In the genomic region with DNA sequence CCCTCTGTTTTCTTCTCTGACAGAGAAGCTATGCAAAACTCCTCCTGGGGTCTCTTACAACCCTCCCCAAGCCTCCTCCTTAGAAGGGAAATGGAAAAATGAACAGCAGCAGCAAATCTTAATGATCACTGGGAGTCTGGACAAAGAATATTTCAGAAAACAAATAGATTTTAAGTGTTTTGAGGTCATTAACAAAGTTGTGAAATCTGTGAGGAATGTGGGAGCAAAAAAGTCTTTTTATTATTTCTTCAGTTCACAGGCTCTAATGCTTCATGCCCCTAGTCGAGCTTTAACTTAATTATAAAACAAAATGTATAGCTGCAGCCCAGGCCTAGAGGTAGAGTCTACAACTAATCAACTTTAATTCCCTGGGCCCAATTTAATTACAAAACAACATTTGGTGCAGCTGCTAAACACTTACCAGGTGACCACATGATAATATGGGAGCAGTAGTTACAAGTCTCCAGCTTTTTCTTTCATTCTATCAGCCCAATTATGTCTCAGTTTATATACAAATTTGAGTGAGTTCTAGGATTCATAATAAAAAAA, we compare ENCODE assay signal across 21 cellular contexts.
DNase-seq lines count a peak whose midpoint lies in the region; ATAC-seq and TF ChIP-seq lines count a peak whose summit lies in the region.
"Had no signal": no experiment of that assay in that cellular context is flagged by ENCODE, and none has a peak within 500 bp of the region (broad histone marks: within the 10 kb centered on the region; RNA-seq: fewer than 3 reads in every experiment).

No MANE protein-coding gene starts in this region.

- H3K14ac ChIP-seq in mesenchymal stem cell (ENCODE audit: low read length in 2 of 2), result no peak overlapping the region

- H3K9me3 ChIP-seq in OCI-LY1 (ENCODE audit: low read length), result peaks cover 21% of the 10 kb centered on the region
- H3K9me3 ChIP-seq in mesenchymal stem cell (ENCODE audit: control insufficient read depth, low read length), result peaks cover 12% of the 10 kb centered on the region
- no peaks in the 10 kb centered on the region for H3K9me3 ChIP-seq in esophagus muscularis mucosa
- no peaks in the 10 kb centered on the region for H3K9me3 ChIP-seq in body of pancreas

- H3K79me2 ChIP-seq in OCI-LY1 (ENCODE audit: insufficient read depth, low read length), result no peaks in the 10 kb centered on the region

- H3K36me3 ChIP-seq in H7 (replicated peaks; ENCODE audit: control insufficient read depth, insufficient read depth, low read length), result no peaks in the 10 kb centered on the region
- peaks cover 8% of the 10 kb centered on the region; the same call in 1 of the 2 replicates for H3K36me3 ChIP-seq in OCI-LY1 (ENCODE audit: insufficient read depth, low read length)
- no peaks in the 10 kb centered on the region for H3K36me3 ChIP-seq in mesenchymal stem cell (ENCODE audit: control insufficient read depth in 1 of 2, insufficient read depth in 2 of 2, low read depth in 1 of 2, low read length in 2 of 2)
- no peaks in the 10 kb centered on the region for H3K36me3 ChIP-seq in esophagus muscularis mucosa
- no peaks in the 10 kb centered on the region for H3K36me3 ChIP-seq in body of pancreas (replicated peaks in 1 of 2; ENCODE audit: insufficient read depth in 1 of 2, low read depth in 2 of 2)

- no peak for ATAC-seq in body of pancreas
- ATAC-seq: GM12878, HepG2, T-cell had no signal

- no peaks in the 10 kb centered on the region for H3K36me3 Mint-ChIP-seq in T-helper 2 cell treated with Interferon-gamma antibody and Interleukin-4, amounts not matched to agents 5 μg/mL and 100 μg/mL, for 36 hours (ENCODE audit: low read depth)
- H3K36me3 Mint-ChIP-seq: T-cell had no signal

- H2BK5ac ChIP-seq in mesenchymal stem cell (ENCODE audit: low read depth, low read length, poor library complexity, severe bottlenecking), result no peak overlapping the region

- no peaks in the 10 kb centered on the region for H3K9me3 Mint-ChIP-seq in T-helper 2 cell treated with Interferon-gamma antibody and Interleukin-4, amounts not matched to agents 5 μg/mL and 100 μg/mL, for 36 hours
- H3K9me3 Mint-ChIP-seq: H9 had no signal

- no peak overlapping the region for H3K18ac ChIP-seq in mesenchymal stem cell (ENCODE audit: low read depth in 1 of 2, low read length in 2 of 2)

- no peak overlapping the region for H3K27ac Mint-ChIP-seq in T-helper 2 cell treated with Interferon-gamma antibody and Interleukin-4, amounts not matched to agents 5 μg/mL and 100 μg/mL, for 36 hours
- H3K27ac Mint-ChIP-seq: H9, T-cell had no signal

- H3K9ac ChIP-seq in OCI-LY1 (ENCODE audit: low read length) (peak overlapping the region; percentile 75), mesenchymal stem cell (ENCODE audit: low read length) (no peak overlapping the region)
- H3K9ac ChIP-seq: GM23248 had no signal

- H3K4me1 ChIP-seq in OCI-LY1 (ENCODE audit: insufficient read depth, low read length, severe bottlenecking) (peaks cover 44% of the 10 kb centered on the region), mesenchymal stem cell (ENCODE audit: control insufficient read depth, insufficient read depth, low read depth, low read length) (peaks cover 1% of the 10 kb centered on the region), esophagus muscularis mucosa (peaks cover 0 to 8% (median 3%) of the 10 kb centered on the region in 4 donors), body of pancreas (no peaks in the 10 kb centered on the region)

- H4K20me1 ChIP-seq in OCI-LY1 (ENCODE audit: insufficient read depth, low read length), result no peaks in the 10 kb centered on the region

- H2BK12ac ChIP-seq in mesenchymal stem cell (ENCODE audit: low read length in 2 of 2), result no peak overlapping the region

- peak; percentile 4 for DNase-seq in H7
- no peak for DNase-seq in mesenchymal stem cell
- no peak for DNase-seq in COLO829 (ENCODE audit: low spot score)
- DNase-seq in esophagus muscularis mucosa (ENCODE audit: extremely low spot score), result no peak
- no peak for DNase-seq in T-helper 2 cell treated with Interferon-gamma antibody and Interleukin-4, amounts not matched to agents 5 μg/mL and 100 μg/mL, for 36 hours (ENCODE audit: low spot score)
- no peak for DNase-seq in body of pancreas
- DNase-seq: EL, GDM1, GM23248, H9, Karpas-422, MV-4-11, NCI-H2029, NCI-H446, NCI-H524 treated with DMSO at 0.1 percent for 48 hours, NCI-H774, SIG-M5, T-cell had no signal

- TF ChIP-seq EP300 in esophagus muscularis mucosa (IDR thresholded peaks at IDR 0.05), result no peak

- peaks cover 8% of the 10 kb centered on the region; the same call in 1 of the 2 replicates for H3F3A ChIP-seq in OCI-LY1 (ENCODE audit: insufficient read depth, low read length)

- H4K8ac ChIP-seq in mesenchymal stem cell (ENCODE audit: low read length), result no peak overlapping the region

- H3K4me2 ChIP-seq in OCI-LY1 (ENCODE audit: low read length) (no peak overlapping the region), mesenchymal stem cell (ENCODE audit: low read length, poor library complexity, severe bottlenecking) (no peak overlapping the region)

- H3K9me2 ChIP-seq in OCI-LY1 (ENCODE audit: low read depth, low read length), result no peaks in the 10 kb centered on the region

- no peak overlapping the region for H3K4ac ChIP-seq in mesenchymal stem cell (ENCODE audit: low read depth in 1 of 2, low read length in 2 of 2)

- H2AFZ ChIP-seq in OCI-LY1 (ENCODE audit: low read length), result peak overlapping the region; percentile 44; the same call in 1 of the 2 replicates
- no peak overlapping the region for H2AFZ ChIP-seq in mesenchymal stem cell (ENCODE audit: low read depth, low read length)
- H2AFZ ChIP-seq: GM23248 had no signal

- no peak overlapping the region for H3K4me3 Mint-ChIP-seq in T-helper 2 cell treated with Interferon-gamma antibody and Interleukin-4, amounts not matched to agents 5 μg/mL and 100 μg/mL, for 36 hours
- H3K4me3 Mint-ChIP-seq: H9, T-cell had no signal

- peak overlapping the region; percentile 54 for H2BK120ac ChIP-seq in mesenchymal stem cell (ENCODE audit: low read depth, low read length)

- H3K27ac ChIP-seq in OCI-LY1 (ENCODE audit: low read depth, low read length, poor library complexity, severe bottlenecking) (peak overlapping the region; percentile 99), mesenchymal stem cell (ENCODE audit: low read length, poor library complexity, severe bottlenecking) (no peak overlapping the region), esophagus muscularis mucosa (replicated peaks in 1 of 4) (no peak overlapping the region), body of pancreas (no peak overlapping the region)
- H3K27ac ChIP-seq: GM23248 had no signal

- H3K4me3 ChIP-seq in H7 (ENCODE audit: insufficient read depth, low read depth, low read length) (no peak overlapping the region), OCI-LY1 (ENCODE audit: low read depth, low read length, poor library complexity, severe bottlenecking) (no peak overlapping the region), mesenchymal stem cell (ENCODE audit: insufficient read depth in 1 of 2, low read depth in 1 of 2, low read length in 2 of 2) (no peak overlapping the region), esophagus muscularis mucosa (no peak overlapping the region), body of pancreas (no peak overlapping the region)
- H3K4me3 ChIP-seq: GM12878, GM23248 had no signal

- intact Hi-C loops in esophagus muscularis mucosa (cut with DNase I) (no loop called here), body of pancreas (cut with DNase I) (no loop called here)

- H3K79me1 ChIP-seq in mesenchymal stem cell (replicated peaks; ENCODE audit: low read length, poor library complexity, severe bottlenecking), result no peaks in the 10 kb centered on the region

- no peak overlapping the region for H2BK15ac ChIP-seq in mesenchymal stem cell (ENCODE audit: low read depth, poor library complexity, severe bottlenecking)

- no peak overlapping the region for H2AK5ac ChIP-seq in mesenchymal stem cell (ENCODE audit: low read length, severe bottlenecking)

- H3K27me3 ChIP-seq in H7 (ENCODE audit: control insufficient read depth, insufficient read depth, low read length) (no peaks in the 10 kb centered on the region), OCI-LY1 (ENCODE audit: insufficient read depth, low read length) (no peaks in the 10 kb centered on the region), mesenchymal stem cell (ENCODE audit: control insufficient read depth in 1 of 2, insufficient read depth in 1 of 2, low read length in 2 of 2) (peaks cover 0 to 4% of the 10 kb centered on the region in 2 experiments), esophagus muscularis mucosa (no peaks in the 10 kb centered on the region), body of pancreas (no peaks in the 10 kb centered on the region)

- no peak for TF ChIP-seq CTCF in OCI-LY1 (IDR thresholded peaks at IDR 0.05; ENCODE audit: low read length)
- no peak for TF ChIP-seq CTCF in esophagus muscularis mucosa (IDR thresholded peaks at IDR 0.05)
- no peak for TF ChIP-seq CTCF in body of pancreas (IDR thresholded peaks at IDR 0.05)

- H3K27me3 Mint-ChIP-seq in T-helper 2 cell treated with Interferon-gamma antibody and Interleukin-4, amounts not matched to agents 5 μg/mL and 100 μg/mL, for 36 hours (ENCODE audit: low read depth), result no peaks in the 10 kb centered on the region
- H3K27me3 Mint-ChIP-seq: T-cell had no signal

- no peak overlapping the region for H4K91ac ChIP-seq in mesenchymal stem cell (ENCODE audit: low read length)

- WGBS in mesenchymal stem cell, result 75% methylated on average over 1 of the region's 1 CpG
- WGBS in esophagus muscularis mucosa, result 68% methylated on average over 1 of the region's 1 CpG
- WGBS in body of pancreas, 2 donors, result 35 to 45% methylated on average over 1 of the region's 1 CpG

- H3K4me1 Mint-ChIP-seq in T-helper 2 cell treated with Interferon-gamma antibody and Interleukin-4, amounts not matched to agents 5 μg/mL and 100 μg/mL, for 36 hours (ENCODE audit: low read depth), result no peaks in the 10 kb centered on the region
- H3K4me1 Mint-ChIP-seq: T-cell had no signal

- TF ChIP-seq POLR2A in esophagus muscularis mucosa (IDR thresholded peaks at IDR 0.05; ENCODE audit: low read depth) (no peak), body of pancreas (IDR thresholded peaks at IDR 0.05) (no peak)

- H3K23ac ChIP-seq in mesenchymal stem cell (ENCODE audit: low read length in 2 of 2), result no peak overlapping the region
